Comparison of ENCODE assay signal across 32 cellular contexts in the genomic region with DNA sequence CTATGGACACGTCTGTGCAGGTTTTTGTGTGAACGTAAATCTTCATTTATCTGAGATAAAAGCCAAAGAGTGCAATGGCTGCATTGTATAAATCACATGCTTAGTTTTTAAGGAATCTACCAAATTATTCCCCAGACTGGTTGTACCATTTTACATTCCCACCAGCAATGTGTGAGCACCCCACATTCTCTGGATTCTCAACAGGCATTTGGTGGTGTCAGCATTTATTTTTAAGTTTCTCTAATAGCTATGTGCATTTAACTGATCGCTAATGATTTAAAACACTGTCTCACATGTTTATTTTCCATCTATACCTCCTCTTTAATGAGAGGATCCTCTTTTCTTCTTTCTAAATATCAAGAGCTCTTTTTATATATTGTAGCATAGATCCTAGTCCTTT. TPM values are rescaled to one million over a fixed set of nuclear protein-coding genes. Genes with fewer than 3 reads are reported as not detected.
"Had no signal": no experiment of that assay in that cellular context is flagged by ENCODE, and none has a peak within 500 bp of the region (broad histone marks: within the 10 kb centered on the region; RNA-seq: fewer than 3 reads in every experiment).

No MANE protein-coding gene starts in this region.

- H3K27ac ChIP-seq: ascending aorta, cardiac muscle cell, WERI-Rb-1 had no signal

- H3K4me3 ChIP-seq: ascending aorta, cardiac muscle cell had no signal

- DNase-seq: activated CD4-positive, alpha-beta memory T cell treated with anti-CD3 and anti-CD28 coated beads, Interleukin-2, amount 10 ng/mL, durations not matched to agents 7 days and 5 days; activated CD4-positive, alpha-beta T cell treated with anti-CD3 and anti-CD28 coated beads for 1 hour; activated CD4-positive, alpha-beta T cell treated with anti-CD3 and anti-CD28 coated beads for 36 hours; activated CD4-positive, alpha-beta T cell treated with anti-CD3 and anti-CD28 coated beads for 48 hours; activated CD4-positive, alpha-beta T cell treated with anti-CD3 and anti-CD28 coated beads, Interleukin-2, amount 10 ng/mL, durations not matched to agents 7 days and 5 days; activated CD4-positive, alpha-beta T cell treated with anti-CD3 and anti-CD28 coated beads, Interleukin-2, amount 50 U/mL, for 48 hours; activated CD4-positive, CD25-positive, alpha-beta regulatory T cell; activated CD8-positive, alpha-beta memory T cell treated with anti-CD3 and anti-CD28 coated beads for 24 hours; activated CD8-positive, alpha-beta memory T cell treated with anti-CD3 and anti-CD28 coated beads, Interleukin-2, amount 10 ng/mL, durations not matched to agents 7 days and 5 days; activated CD8-positive, alpha-beta memory T cell treated with anti-CD3 and anti-CD28 coated beads, Interleukin-2, amount 50 U/mL, for 48 hours; activated CD8-positive, alpha-beta T cell treated with anti-CD3 and anti-CD28 coated beads, Interleukin-2, amount 10 ng/mL, durations not matched to agents 7 days and 5 days; activated effector memory CD4-positive, alpha-beta T cell treated with Interleukin-2 at 50 U/mL for 16 hours; activated gamma-delta T cell; activated naive CD4-positive, alpha-beta T cell treated with anti-CD3 and anti-CD28 coated beads, Interleukin-2, amount 10 ng/mL, durations not matched to agents 7 days and 5 days; activated naive CD4-positive, alpha-beta T cell treated with Interleukin-2 at 50 U/mL for 16 hours; activated naive CD8-positive, alpha-beta T cell treated with anti-CD3 and anti-CD28 coated beads, Interleukin-2, amount 10 ng/mL, durations not matched to agents 7 days and 5 days; activated naive CD8-positive, alpha-beta T cell treated with anti-CD3 and anti-CD28 coated beads, Interleukin-2, amount 50 U/mL, for 24 hours; activated T-cell treated with anti-CD3 and anti-CD28 coated beads, Interleukin-2, amount 50 U/mL, for 24 hours; activated T-cell treated with anti-CD3 and anti-CD28 coated beads, Interleukin-2, amount 50 U/mL, for 48 hours; amygdala; anterior cingulate cortex; caudate nucleus; cerebellar nuclear complex; T-helper 2 cell; T-helper 9 cell; WERI-Rb-1 had no signal

- H3K27me3 ChIP-seq: ascending aorta, cardiac muscle cell had no signal

- H3K4me1 ChIP-seq: ascending aorta had no signal

- H3K9me3 ChIP-seq: ascending aorta had no signal

- ATAC-seq: activated CD4-positive, alpha-beta T cell treated with anti-CD3 and anti-CD28 coated beads for 36 hours; activated CD4-positive, CD25-positive, alpha-beta regulatory T cell treated with anti-CD3 and anti-CD28 coated beads, Interleukin-2, amount 50 U/mL, for 24 hours; activated CD8-positive, alpha-beta memory T cell treated with anti-CD3 and anti-CD28 coated beads, Interleukin-2, amount 10 ng/mL, durations not matched to agents 7 days and 5 days; activated CD8-positive, alpha-beta T cell treated with anti-CD3 and anti-CD28 coated beads, Interleukin-2, amount 10 ng/mL, durations not matched to agents 7 days and 5 days; activated naive CD8-positive, alpha-beta T cell treated with anti-CD3 and anti-CD28 coated beads, Interleukin-2, amount 50 U/mL, for 24 hours; WTC11 had no signal

- FAIRE-seq: bronchial epithelial cell, TTC549 had no signal

- H3K36me3 ChIP-seq: ascending aorta, cardiac muscle cell, WERI-Rb-1 had no signal

RNA-seq across cellular contexts. Expression of a gene that starts 13.9 kb away (rescaled TPM):
- total RNA-seq: ascending aorta had no signal
